Comparison of ENCODE assay signal across 16 cellular contexts in the genomic region with DNA sequence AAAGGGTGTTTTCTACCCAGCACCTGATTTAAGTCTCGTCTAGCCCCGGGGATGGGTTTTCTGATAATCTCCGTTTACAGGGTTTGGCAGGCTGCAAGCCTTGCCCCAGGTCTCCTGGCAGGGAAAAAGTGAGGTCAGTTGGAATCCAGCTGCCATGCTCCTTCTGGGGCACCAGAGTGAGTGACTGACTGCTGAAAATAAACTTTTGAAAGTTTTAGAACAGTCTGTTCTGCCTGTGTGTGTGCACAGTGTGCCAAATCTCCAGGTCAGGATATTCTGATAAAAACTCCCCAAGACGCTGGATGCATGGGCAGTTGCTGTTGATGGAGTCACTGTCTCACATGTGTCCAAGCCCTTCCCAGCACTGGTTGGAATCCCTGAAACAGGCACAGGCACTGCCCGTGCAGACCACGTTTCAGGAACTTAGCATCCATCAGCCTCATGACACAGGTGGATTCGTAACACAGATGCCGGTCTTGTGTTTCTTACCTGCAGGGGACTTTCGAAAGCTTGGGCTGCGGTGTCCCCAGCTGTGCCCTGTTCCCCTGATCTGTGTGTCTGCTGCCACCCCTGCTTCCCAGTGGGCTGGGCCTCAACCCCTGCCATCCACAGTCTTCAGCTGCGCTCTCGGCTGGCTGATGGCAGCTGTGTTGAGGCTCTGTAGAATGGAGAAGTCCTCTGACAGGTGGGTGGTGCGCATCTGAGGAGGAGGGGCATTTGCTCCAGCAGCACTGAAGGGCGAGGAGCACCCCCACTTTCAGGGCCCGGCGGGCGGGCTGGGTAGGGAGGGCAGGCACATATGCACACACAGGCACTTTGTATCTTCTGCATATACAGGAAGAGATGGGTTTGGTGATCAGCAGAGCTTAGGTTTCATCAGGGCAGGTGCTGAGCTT.
DNase-seq lines count a peak whose midpoint lies in the region; ATAC-seq lines count a peak whose summit lies in the region.
"Had no signal": no experiment of that assay in that cellular context is flagged by ENCODE, and none has a peak within 500 bp of the region (broad histone marks: within the 10 kb centered on the region; RNA-seq: fewer than 3 reads in every experiment).

No MANE protein-coding gene starts in this region.

- H3K9me3 Mint-ChIP-seq in naive B cell = no peaks in the 10 kb centered on the region
- H3K9me3 Mint-ChIP-seq: nephron; stimulated activated naive CD8-positive, alpha-beta T cell treated with anti-CD3 and anti-CD28 coated beads, Interleukin-15, Interleukin-2, amounts not matched to agents 100 ng/mL and 50 ng/mL, for 24 hours; type B pancreatic cell had no signal

- peak; percentile 66 for DNase-seq in NCI-H2171 treated with DMSO at 0.1 percent for 48 hours (lab: John Stamatoyannopoulos, UW)
- peak; percentile 75 for DNase-seq in naive B cell
- DNase-seq in D341Med (ENCODE audit: low spot score) = no peak
- DNase-seq in activated T-cell treated with anti-CD3 and anti-CD28 coated beads for 4 hours = no peak
- DNase-seq: AML-193; effector CD4-positive, alpha-beta T cell; KG1; NCI-H1105 treated with DMSO at 0.1 percent for 48 hours; WERI-Rb-1 had no signal

- H3K36me3 Mint-ChIP-seq in naive B cell = no peaks in the 10 kb centered on the region
- H3K36me3 Mint-ChIP-seq: type B pancreatic cell had no signal

- ATAC-seq in GM18861 (IDR thresholded peaks at IDR 0.05; ENCODE audit: unreplicated experiment) = peak; percentile 40
- peak; percentile 58 for ATAC-seq in GM21825 (IDR thresholded peaks at IDR 0.05; ENCODE audit: unreplicated experiment)
- peak; percentile 93 to 94 for ATAC-seq in naive B cell (ENCODE audit: low read depth in 2 of 2)
- no peak for ATAC-seq in HG03571 (IDR thresholded peaks at IDR 0.05; ENCODE audit: unreplicated experiment)
- ATAC-seq in GM19351 (IDR thresholded peaks at IDR 0.05; ENCODE audit: unreplicated experiment) = no peak

- H3K4me3 Mint-ChIP-seq in naive B cell = peak overlapping the region in 6 of 8 donors; percentile 24 to 89 (median 54)
- H3K4me3 Mint-ChIP-seq: nephron; stimulated activated naive CD8-positive, alpha-beta T cell treated with anti-CD3 and anti-CD28 coated beads, Interleukin-15, Interleukin-2, amounts not matched to agents 100 ng/mL and 50 ng/mL, for 24 hours; type B pancreatic cell had no signal

- H3K27ac Mint-ChIP-seq in naive B cell = peak overlapping the region in 3 of 6 donors; percentile 30 to 79 (median 65)
- H3K27ac Mint-ChIP-seq: nephron; stimulated activated naive CD8-positive, alpha-beta T cell treated with anti-CD3 and anti-CD28 coated beads, Interleukin-15, Interleukin-2, amounts not matched to agents 100 ng/mL and 50 ng/mL, for 24 hours; type B pancreatic cell had no signal

- peaks cover 0 to 9% (median 0%) of the 10 kb centered on the region in 3 donors for H3K27me3 Mint-ChIP-seq in naive B cell

- peaks cover 11 to 31% (median 13%) of the 10 kb centered on the region in 3 donors for H3K4me1 Mint-ChIP-seq in naive B cell

Comparison
In these comparisons a context has a peak if more than half of its experiments do, and no peak if none do; other contexts are left out.
1. ATAC-seq: peak in GM18861 (single experiment), GM21825 (single experiment) and naive B cell (2 of 2); none in HG03571 (single experiment) and GM19351 (single experiment).
2. DNase-seq: peak in NCI-H2171 treated with DMSO at 0.1 percent for 48 hours (single experiment) and naive B cell (single experiment); none in D341Med (single experiment) and activated T-cell treated with anti-CD3 and anti-CD28 coated beads for 4 hours (single experiment).